Comparison of ENCODE assay signal across 2 cellular contexts in genomic region chr12:129790930-129791329, GRCh38.
TF ChIP-seq lines count a peak whose summit lies in the region.

No MANE protein-coding gene starts in this region.

TF ChIP-seq in SK-N-SH treated with all-trans-retinoic acid at 6 μM for 48 hours, 23 proteins besides CTCF, POLR2A, EP300 and RAD21 (continued from another document):
- peak; percentile 41; the same call in 1 of the 2 replicates for TF ChIP-seq TCF4 (CRISPR knock-in tag; IDR thresholded peaks at IDR 0.05; ENCODE audit: borderline replicate concordance)
TF ChIP-seq in SK-N-SH treated with all-trans-retinoic acid at 6 μM for 48 hours: peak in this region for 1.

TF ChIP-seq in H1, 55 proteins besides CTCF, POLR2A, EP300 and RAD21 (continued from another document):
- TF ChIP-seq BRCA1 (IDR thresholded peaks at IDR 0.05; ENCODE audit: low read depth, low read length) = no peak
